In genomic region chr5:30113542-30113941, GRCh38 we compare ENCODE assay signal across 24 cellular contexts.
"Had no signal": no experiment of that assay in that cellular context is flagged by ENCODE, and none has a peak within 500 bp of the region (broad histone marks: within the 10 kb centered on the region; RNA-seq: fewer than 3 reads in every experiment).

No MANE protein-coding gene starts in this region.

- H3K27me3 ChIP-seq: foreskin keratinocyte, gastroesophageal sphincter, heart left ventricle, hepatocyte, left lung, neural progenitor cell, right atrium auricular region, sigmoid colon, stomach, thyroid gland had no signal

- ATAC-seq: esophagus mucosa; foreskin keratinocyte; gastroesophageal sphincter; heart left ventricle; left cardiac atrium; left lung; naive thymus-derived CD4-positive, alpha-beta T cell; stimulated activated effector memory CD8-positive, alpha-beta T cell treated with anti-CD3 and anti-CD28 coated beads, Interleukin-12 subunit alpha, Interleukin-12 subunit beta, amount 100 ng/mL, for 72 hours had no signal

- H3K4me3 Mint-ChIP-seq: mesothelial cell of epicardium; naive thymus-derived CD4-positive, alpha-beta T cell; nephron; neural progenitor cell; stimulated activated effector memory CD8-positive, alpha-beta T cell treated with anti-CD3 and anti-CD28 coated beads, Interleukin-12 subunit alpha, Interleukin-12 subunit beta, amount 100 ng/mL, for 72 hours had no signal

- H3K36me3 ChIP-seq: gastroesophageal sphincter, heart left ventricle, left lung, neural progenitor cell, prostate gland, right atrium auricular region, sigmoid colon, stomach, thyroid gland had no signal

- H3K27ac ChIP-seq: dorsolateral prefrontal cortex, foreskin keratinocyte, gastroesophageal sphincter, heart left ventricle, hepatocyte, left lung, neural progenitor cell, prostate gland, right atrium auricular region, sigmoid colon, stomach, thyroid gland had no signal

- H2AFZ ChIP-seq: hepatocyte, neural progenitor cell had no signal

- H3K27ac Mint-ChIP-seq: mesothelial cell of epicardium; naive thymus-derived CD4-positive, alpha-beta T cell; neural progenitor cell; stimulated activated effector memory CD8-positive, alpha-beta T cell treated with anti-CD3 and anti-CD28 coated beads, Interleukin-12 subunit alpha, Interleukin-12 subunit beta, amount 100 ng/mL, for 72 hours had no signal

- H3K27me3 Mint-ChIP-seq: naive thymus-derived CD4-positive, alpha-beta T cell had no signal

- H3K4me3 ChIP-seq: dorsolateral prefrontal cortex, gastroesophageal sphincter, heart left ventricle, hepatocyte, left lung, neural progenitor cell, prostate gland, right atrium auricular region, sigmoid colon, stomach, thyroid gland had no signal

- DNase-seq: dorsolateral prefrontal cortex; effector CD4-positive, alpha-beta T cell; foreskin keratinocyte; heart left ventricle; left cardiac atrium; mesenchymal stem cell; naive thymus-derived CD4-positive, alpha-beta T cell; sigmoid colon; stimulated activated CD4-positive, alpha-beta T cell treated with anti-CD3 and anti-CD28 coated beads, Interleukin-2, amount 100 ng/mL, for 24 hours; stimulated activated CD4-positive, alpha-beta T cell treated with anti-CD3 and anti-CD28 coated beads, Interleukin-4, amount 100 ng/mL, for 24 hours; stimulated activated naive CD4-positive, alpha-beta T cell treated with Interleukin-2 at 50 U/mL for 16 hours; stomach; thyroid gland; trophoblast cell had no signal

- H3K9me3 Mint-ChIP-seq: mesothelial cell of epicardium, nephron, neural progenitor cell had no signal

- H3K36me3 Mint-ChIP-seq: mesothelial cell of epicardium; naive thymus-derived CD4-positive, alpha-beta T cell; neural progenitor cell; stimulated activated effector memory CD8-positive, alpha-beta T cell treated with anti-CD3 and anti-CD28 coated beads, Interleukin-12 subunit alpha, Interleukin-12 subunit beta, amount 100 ng/mL, for 72 hours had no signal

- H3K4me2 ChIP-seq: hepatocyte, neural progenitor cell had no signal

- H3K4me1 Mint-ChIP-seq: naive thymus-derived CD4-positive, alpha-beta T cell; nephron; neural progenitor cell; stimulated activated effector memory CD8-positive, alpha-beta T cell treated with anti-CD3 and anti-CD28 coated beads, Interleukin-12 subunit alpha, Interleukin-12 subunit beta, amount 100 ng/mL, for 72 hours had no signal

- H3K9ac ChIP-seq: neural progenitor cell had no signal

- H3K9me3 ChIP-seq: gastroesophageal sphincter, prostate gland, right atrium auricular region, sigmoid colon, stomach, thyroid gland had no signal

- H3K79me2 ChIP-seq: hepatocyte had no signal

- H3K4me1 ChIP-seq: foreskin keratinocyte, gastroesophageal sphincter, heart left ventricle, left lung, neural progenitor cell, prostate gland, right atrium auricular region, sigmoid colon, stomach, thyroid gland had no signal
